Comparison of ENCODE assay signal across 9 cellular contexts in genomic region chr4:2058264-2059033, GRCh38. TPM values are rescaled to one million over a fixed set of nuclear protein-coding genes. Genes with fewer than 3 reads are reported as not detected.
DNase-seq lines count a peak whose midpoint lies in the region; ATAC-seq and TF ChIP-seq lines count a peak whose summit lies in the region.
"Had no signal": no experiment of that assay in that cellular context is flagged by ENCODE, and none has a peak within 500 bp of the region (broad histone marks: within the 10 kb centered on the region; RNA-seq: fewer than 3 reads in every experiment).

No MANE protein-coding gene starts in this region.

- no peaks in the 10 kb centered on the region for H3K9me2 ChIP-seq in SU-DHL-6 (replicated peaks; ENCODE audit: insufficient read depth, low read length)

- no peaks in the 10 kb centered on the region for H3K4me1 Mint-ChIP-seq in chondrocyte (ENCODE audit: low read depth)

- H3F3A ChIP-seq in SU-DHL-6 (ENCODE audit: insufficient read depth) (no peaks in the 10 kb centered on the region), smooth muscle cell (ENCODE audit: low read depth) (no peaks in the 10 kb centered on the region)

- H3K27me3 Mint-ChIP-seq in chondrocyte (ENCODE audit: low read depth): peaks cover 26% of the 10 kb centered on the region

- no peak overlapping the region for H3K4me3 Mint-ChIP-seq in chondrocyte (ENCODE audit: unreplicated experiment)

- H4K20me1 ChIP-seq in SU-DHL-6 (ENCODE audit: low read depth, low read length) (no peaks in the 10 kb centered on the region), smooth muscle cell (ENCODE audit: low read depth) (no peaks in the 10 kb centered on the region)

- no peaks in the 10 kb centered on the region for H3K9me3 Mint-ChIP-seq in chondrocyte (ENCODE audit: low read depth)
- H3K9me3 Mint-ChIP-seq: IgD-negative memory B cell had no signal

- no peaks in the 10 kb centered on the region for H3K36me3 ChIP-seq in SU-DHL-6 (ENCODE audit: low read length)
- no peaks in the 10 kb centered on the region for H3K36me3 ChIP-seq in left ventricle myocardium inferior
- no peaks in the 10 kb centered on the region for H3K36me3 ChIP-seq in smooth muscle cell (ENCODE audit: low read depth)

- no peak overlapping the region for H2AFZ ChIP-seq in SU-DHL-6 (ENCODE audit: low read depth, low read length, severe bottlenecking)
- H2AFZ ChIP-seq in smooth muscle cell (ENCODE audit: low read depth): no peak overlapping the region

- H3K4me3 ChIP-seq in SU-DHL-6 (ENCODE audit: insufficient read depth, low read length, poor library complexity, severe bottlenecking): peak overlapping the region; percentile 49
- peak overlapping the region; percentile 62 for H3K4me3 ChIP-seq in left ventricle myocardium inferior
- H3K4me3 ChIP-seq in smooth muscle cell: peak overlapping the region; percentile 45

- H3K9me3 ChIP-seq in SU-DHL-6 (ENCODE audit: insufficient read depth, low read length) (no peaks in the 10 kb centered on the region), left ventricle myocardium inferior (replicated peaks) (no peaks in the 10 kb centered on the region), smooth muscle cell (replicated peaks; ENCODE audit: low read depth) (no peaks in the 10 kb centered on the region)

- TF ChIP-seq CTCF in SU-DHL-6 (IDR thresholded peaks at IDR 0.05; ENCODE audit: insufficient read depth, low read length, poor library complexity, severe bottlenecking) (no peak), left ventricle myocardium inferior (IDR thresholded peaks at IDR 0.05; ENCODE audit: borderline replicate concordance) (no peak), smooth muscle cell (IDR thresholded peaks at IDR 0.05; ENCODE audit: borderline replicate concordance, insufficient read depth, poor library complexity, severe bottlenecking) (no peak), chondrocyte (IDR thresholded peaks at IDR 0.05) (no peak)

- intact Hi-C loops in left ventricle myocardium inferior (cut with micrococcal nuclease): no loop called here

- no peaks in the 10 kb centered on the region for H3K79me2 ChIP-seq in SU-DHL-6 (ENCODE audit: insufficient read depth, low read length)
- H3K79me2 ChIP-seq in smooth muscle cell (ENCODE audit: low read depth): no peaks in the 10 kb centered on the region

- no peak for ATAC-seq in HG02840 (IDR thresholded peaks at IDR 0.05; ENCODE audit: low FRiP score, unreplicated experiment)

- 3% methylated on average over 28 of the region's 91 CpGs for WGBS in smooth muscle cell (ENCODE audit: low lambda C conversion rate)

- H3K9ac ChIP-seq in SU-DHL-6 (ENCODE audit: low read length) (peak overlapping the region; percentile 22; the same call in 1 of the 2 replicates), smooth muscle cell (ENCODE audit: low read depth) (no peak overlapping the region)

- no peaks in the 10 kb centered on the region for H3K27me3 ChIP-seq in SU-DHL-6 (ENCODE audit: low read length)
- peaks cover 87% of the 10 kb centered on the region for H3K27me3 ChIP-seq in left ventricle myocardium inferior (ENCODE audit: low read depth)
- peaks cover 60% of the 10 kb centered on the region for H3K27me3 ChIP-seq in smooth muscle cell (ENCODE audit: low read depth)

- H3K27ac ChIP-seq in SU-DHL-6 (ENCODE audit: low read depth, low read length): no peak overlapping the region
- no peak overlapping the region for H3K27ac ChIP-seq in left ventricle myocardium inferior (replicated peaks)
- H3K27ac ChIP-seq in smooth muscle cell (ENCODE audit: low read depth): no peak overlapping the region

- DNase-seq in NCI-H1417 (lab: John Stamatoyannopoulos, UW) (peak; percentile 39 to 79 (median 76)), NCI-H1417 treated with DMSO at 0.1 percent for 48 hours (lab: John Stamatoyannopoulos, UW) (no peak), left ventricle myocardium inferior (peak; percentile 9), smooth muscle cell (lab: John Stamatoyannopoulos, UW; ENCODE audit: unreplicated experiment) (no peak), Kasumi-1 (lab: John Stamatoyannopoulos, UW) (no peak), chondrocyte (ENCODE audit: low spot score) (no peak)

- H3K4me1 ChIP-seq in left ventricle myocardium inferior (peaks cover 15% of the 10 kb centered on the region), smooth muscle cell (ENCODE audit: low read depth) (peaks cover 6% of the 10 kb centered on the region)

- peak overlapping the region; percentile 39 for H3K4me2 ChIP-seq in SU-DHL-6 (ENCODE audit: low read depth, low read length, poor library complexity, severe bottlenecking)
- peak overlapping the region; percentile 82 for H3K4me2 ChIP-seq in smooth muscle cell

- no peak overlapping the region for H3K27ac Mint-ChIP-seq in chondrocyte (ENCODE audit: unreplicated experiment)
- H3K27ac Mint-ChIP-seq: IgD-negative memory B cell had no signal

- no peaks in the 10 kb centered on the region for H3K36me3 Mint-ChIP-seq in chondrocyte (ENCODE audit: low read depth)
- H3K36me3 Mint-ChIP-seq: IgD-negative memory B cell had no signal

RNA-seq across cellular contexts. Expression of gene NAT8L, which starts 0.7 kb away (rescaled TPM):
- 0.52 TPM for total RNA-seq in left ventricle myocardium inferior
- total RNA-seq in smooth muscle cell: not detected in 2 replicates
- polyA plus RNA-seq in smooth muscle cell: not detected in 2 replicates
- 0.53 to 1.6 TPM (median 1.6 TPM) in 3 replicates for total RNA-seq in chondrocyte
- polyA plus RNA-seq: IgD-negative memory B cell had no signal

RNA-seq across cellular contexts. Expression of gene NELFA, which starts 49.7 kb away (rescaled TPM):
- 10.2 TPM for total RNA-seq in left ventricle myocardium inferior
- total RNA-seq in smooth muscle cell: 16.3 and 17.0 TPM in 2 replicates
- polyA plus RNA-seq in smooth muscle cell: 33.7 and 36.4 TPM in 2 replicates
- total RNA-seq in chondrocyte: 23.5 to 25.6 TPM (median 24.0 TPM) in 3 replicates

Comparison
In these comparisons a context has a peak if more than half of its experiments do, and no peak if none do; other contexts are left out.
1. DNase-seq: peak in NCI-H1417 (3 of 3) and left ventricle myocardium inferior (single experiment); none in NCI-H1417 treated with DMSO at 0.1 percent for 48 hours (single experiment), smooth muscle cell (single experiment), Kasumi-1 (0 of 2) and chondrocyte (single experiment).
2. Peak in every context shown above with its lines, with median percentiles within 50 percentile points of each other: H3K4me3 ChIP-seq.